In the genomic region with DNA sequence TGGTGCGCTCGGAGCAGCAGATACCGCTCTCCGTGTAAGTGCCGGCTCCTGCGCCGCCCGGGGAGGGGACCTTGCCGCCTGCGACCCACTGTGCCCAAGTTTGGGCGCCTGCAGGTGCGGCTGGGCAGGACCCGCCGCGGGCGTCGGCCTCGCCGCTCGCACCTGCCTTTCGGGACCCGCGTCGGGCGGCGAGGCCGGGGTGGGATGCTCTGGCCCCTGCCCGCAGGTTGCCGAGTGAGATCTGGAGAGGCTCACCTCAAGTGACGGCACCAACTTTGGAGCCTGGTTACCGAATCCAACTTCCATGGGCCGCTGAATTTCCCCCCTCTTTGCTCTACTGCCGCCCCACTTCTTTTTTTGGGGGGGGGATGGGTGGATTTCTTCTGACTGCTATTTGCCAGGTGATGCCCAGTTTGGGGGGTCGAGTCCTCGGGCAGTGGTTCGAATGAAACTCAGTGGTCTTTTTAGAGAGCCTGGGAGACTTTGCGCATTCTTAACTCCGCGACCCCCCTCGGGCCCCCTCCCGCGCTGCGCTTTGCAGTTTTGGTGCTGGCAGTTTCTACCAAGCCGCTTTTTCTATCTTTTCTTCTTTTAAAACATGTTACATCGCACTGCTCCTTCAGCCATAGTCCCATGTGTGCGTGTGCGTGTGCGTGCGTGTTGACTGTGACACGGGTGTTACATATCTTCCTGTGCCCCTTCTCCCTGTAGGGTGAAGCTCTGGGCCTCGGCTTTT, we compare ENCODE assay signal across 10 cellular contexts. TPM values are rescaled to one million over a fixed set of nuclear protein-coding genes. Genes with fewer than 3 reads are reported as not detected.
A peak's percentile ranks its signal among the peaks of the same experiment; 100 is the strongest.
DNase-seq lines count a peak whose midpoint lies in the region; ATAC-seq and TF ChIP-seq lines count a peak whose summit lies in the region.
"Had no signal": no experiment of that assay in that cellular context is flagged by ENCODE, and none has a peak within 500 bp of the region (broad histone marks: within the 10 kb centered on the region; RNA-seq: fewer than 3 reads in every experiment).

No MANE protein-coding gene starts in this region.

- H4K12ac ChIP-seq in trophoblast cell (ENCODE audit: low read depth, low read length), result no peak overlapping the region

- no peak overlapping the region for H2AK5ac ChIP-seq in trophoblast cell (ENCODE audit: low read length)

- no peak overlapping the region for H2BK5ac ChIP-seq in trophoblast cell (ENCODE audit: low read depth, low read length, poor library complexity)

- H3K9ac ChIP-seq in trophoblast cell (ENCODE audit: low read length), result no peak overlapping the region

- H3K79me1 ChIP-seq in trophoblast cell (ENCODE audit: low read length), result no peaks in the 10 kb centered on the region

- H3K36me3 ChIP-seq in GM06990 (ENCODE audit: control insufficient read depth, insufficient read depth, low read length) (no peaks in the 10 kb centered on the region), RWPE2 (ENCODE audit: low read depth) (no peaks in the 10 kb centered on the region), gastroesophageal sphincter (no peaks in the 10 kb centered on the region), trophoblast cell (ENCODE audit: control insufficient read depth in 1 of 2, insufficient read depth in 2 of 2, low read length in 2 of 2) (no peaks in the 10 kb centered on the region)

- H3K4ac ChIP-seq in trophoblast cell (ENCODE audit: low read depth, low read length), result no peak overlapping the region

- TF ChIP-seq CTCF in GM06990 (IDR thresholded peaks at IDR 0.05; ENCODE audit: insufficient read depth, low read length, poor library complexity, severe bottlenecking), result no peak
- TF ChIP-seq CTCF in RWPE2 (IDR thresholded peaks at IDR 0.05; ENCODE audit: poor library complexity, severe bottlenecking), result no peak
- TF ChIP-seq CTCF in gastroesophageal sphincter (IDR thresholded peaks at IDR 0.05), result no peak

- no peak overlapping the region for H4K91ac ChIP-seq in trophoblast cell (ENCODE audit: low read depth, low read length)

- H4K8ac ChIP-seq in trophoblast cell (ENCODE audit: low read depth, low read length), result no peak overlapping the region

- H2BK120ac ChIP-seq in trophoblast cell (ENCODE audit: insufficient read depth, low read length, poor library complexity), result no peak overlapping the region

- no peak overlapping the region for H3K18ac ChIP-seq in trophoblast cell (ENCODE audit: low read length)

- ATAC-seq in RWPE2 (ENCODE audit: low read depth) (no peak), gastroesophageal sphincter (no peak)

- H3K23ac ChIP-seq in trophoblast cell (ENCODE audit: low read length), result no peak overlapping the region

- H3K27ac ChIP-seq in RWPE2 (ENCODE audit: poor library complexity, severe bottlenecking) (no peak overlapping the region), gastroesophageal sphincter (peak overlapping the region in 3 of 4 donors; percentile 65 to 86 (median 75)), trophoblast cell (ENCODE audit: low read depth, low read length) (no peak overlapping the region)

- peaks cover 2% of the 10 kb centered on the region for H3K79me2 ChIP-seq in trophoblast cell (ENCODE audit: control insufficient read depth, insufficient read depth, low read length, poor library complexity)

- no peaks in the 10 kb centered on the region for H3K4me1 ChIP-seq in RWPE2 (ENCODE audit: insufficient read depth, poor library complexity, severe bottlenecking)
- H3K4me1 ChIP-seq in gastroesophageal sphincter, result peaks cover 0 to 44% (median 7%) of the 10 kb centered on the region in 3 donors
- peaks cover 8 to 10% of the 10 kb centered on the region in 2 experiments for H3K4me1 ChIP-seq in trophoblast cell (ENCODE audit: control insufficient read depth in 1 of 2, insufficient read depth in 2 of 2, low read length in 2 of 2)

- TF ChIP-seq POLR2A in gastroesophageal sphincter (IDR thresholded peaks at IDR 0.05), result no peak

- no peak for TF ChIP-seq EP300 in gastroesophageal sphincter (IDR thresholded peaks at IDR 0.05)

- 1 to 2% methylated on average over 17 to 19 of the region's 51 CpGs for WGBS in gastroesophageal sphincter (ENCODE audit: low coverage in 1 of 2), 2 donors
- WGBS in trophoblast cell (ENCODE audit: extremely low coverage, insufficient coverage, insufficient read length), result no CpG with 5 or more reads among the region's 51 CpGs

- H2BK12ac ChIP-seq in trophoblast cell (ENCODE audit: low read length), result no peak overlapping the region

- peak overlapping the region; percentile 88 for H3K4me2 ChIP-seq in trophoblast cell (ENCODE audit: low read length)

- DNase-seq in GM06990 (ENCODE audit: extremely low read depth, insufficient read length) (peak; percentile 12), RWPE2 (ENCODE audit: low spot score) (no peak), trophoblast cell (no peak), AG08395 (ENCODE audit: low spot score) (no peak)
- no peak for DNase-seq in effector CD4-positive, alpha-beta T cell
- DNase-seq in stimulated activated CD4-positive, alpha-beta T cell treated with anti-CD3 and anti-CD28 coated beads, Interleukin-4, amount 100 ng/mL, for 4 hours, result no peak
- no peak for DNase-seq in activated CD4-positive, CD25-positive, alpha-beta regulatory T cell treated with anti-CD3 and anti-CD28 coated beads, Interleukin-2, amount 50 U/mL, for 72 hours
- DNase-seq: NCI-H446 treated with DMSO at 0.1 percent for 48 hours had no signal

- no peak overlapping the region for H3K14ac ChIP-seq in trophoblast cell (ENCODE audit: low read length)

- no peaks in the 10 kb centered on the region; the same call in 1 of the 2 replicates for H3K27me3 ChIP-seq in GM06990 (replicated peaks; ENCODE audit: control insufficient read depth, insufficient read depth, low read length)
- peaks cover 74% of the 10 kb centered on the region for H3K27me3 ChIP-seq in RWPE2 (ENCODE audit: insufficient read depth, poor library complexity, severe bottlenecking)
- H3K27me3 ChIP-seq in gastroesophageal sphincter, result peaks cover 42% of the 10 kb centered on the region
- H3K27me3 ChIP-seq in trophoblast cell (ENCODE audit: insufficient read depth, low read length), result peaks cover 48% of the 10 kb centered on the region

- no peak overlapping the region for H3K4me3 ChIP-seq in GM06990 (replicated peaks; ENCODE audit: low read depth, low read length)
- peak overlapping the region; percentile 14 for H3K4me3 ChIP-seq in RWPE2 (ENCODE audit: severe bottlenecking)
- peak overlapping the region; percentile 71 to 80 for H3K4me3 ChIP-seq in gastroesophageal sphincter
- H3K4me3 ChIP-seq in trophoblast cell (ENCODE audit: low read depth, low read length), result peak overlapping the region; percentile 63

- H3K9me3 ChIP-seq in RWPE2 (ENCODE audit: severe bottlenecking) (no peaks in the 10 kb centered on the region), gastroesophageal sphincter (no peaks in the 10 kb centered on the region), trophoblast cell (ENCODE audit: insufficient read depth, low read depth, low read length) (peaks cover 2% of the 10 kb centered on the region)

- no peak overlapping the region for H2AFZ ChIP-seq in trophoblast cell (ENCODE audit: insufficient read depth, low read length, poor library complexity)

RNA-seq across cellular contexts. Expression of gene CACNA2D3, which starts 0.6 kb away (rescaled TPM):
- 1 to 10 TPM in 3 of 4 donors, under 1 TPM in 1; 0.94 to 6.5 (median 3.5) TPM for total RNA-seq in gastroesophageal sphincter
- 3.0 and 3.6 TPM in 2 replicates for polyA plus RNA-seq in trophoblast cell (2013)
- total RNA-seq: bronchial epithelial cell had no signal

Comparison
In these comparisons a context has a peak if more than half of its experiments do, and no peak if none do; other contexts are left out.
1. H3K27ac ChIP-seq: peak in gastroesophageal sphincter (3 of 4); none in RWPE2 (single experiment) and trophoblast cell (single experiment).